ENCODE assay signal across 17 cellular contexts in genomic region chr7:139918488-139918887, GRCh38.
DNase-seq lines count a peak whose midpoint lies in the region; ATAC-seq and TF ChIP-seq lines count a peak whose summit lies in the region.
"Had no signal": no experiment of that assay in that cellular context is flagged by ENCODE, and none has a peak within 500 bp of the region (broad histone marks: within the 10 kb centered on the region; RNA-seq: fewer than 3 reads in every experiment).

No MANE protein-coding gene starts in this region.

- peaks cover 18% of the 10 kb centered on the region for H3K4me1 ChIP-seq in Panc1 (ENCODE audit: control insufficient read depth, insufficient read depth, low read length)
- H3K4me1 ChIP-seq in left lung = peaks cover 15 to 40% of the 10 kb centered on the region in 2 donors
- H3K4me1 ChIP-seq in subcutaneous abdominal adipose tissue (ENCODE audit: control insufficient read depth in 5 of 5, insufficient read depth in 5 of 5, low read length in 5 of 5) = peaks cover 0 to 29% (median 24%) of the 10 kb centered on the region in 5 donors

- H3K4me3 ChIP-seq in Panc1 (ENCODE audit: low read depth in 2 of 2, low read length in 2 of 2) = no peak overlapping the region
- no peak overlapping the region for H3K4me3 ChIP-seq in coronary artery
- H3K4me3 ChIP-seq in left lung = no peak overlapping the region
- H3K4me3 ChIP-seq in subcutaneous abdominal adipose tissue (ENCODE audit: low read depth in 1 of 5, low read length in 5 of 5) = no peak overlapping the region
- H3K4me3 ChIP-seq: BLaER1 treated with 17β-estradiol and CSF1 and Interleukin-3, amounts not matched to agents 10 nM and 100 nM; skin epidermis; tibial nerve had no signal

- no peak for ATAC-seq in Panc1
- ATAC-seq in left lung = peak; percentile 37
- ATAC-seq: activated naive CD8-positive, alpha-beta T cell treated with anti-CD3 and anti-CD28 coated beads, Interleukin-2, amount 50 U/mL, for 24 hours had no signal

- no peak overlapping the region for H3K9ac ChIP-seq in subcutaneous abdominal adipose tissue (ENCODE audit: low read length in 5 of 5)
- H3K9ac ChIP-seq: BLaER1 treated with 17β-estradiol and CSF1 and Interleukin-3, amounts not matched to agents 10 nM and 100 nM had no signal

- H3K36me3 ChIP-seq in Panc1 (ENCODE audit: control insufficient read depth, insufficient read depth, low read length) (no peaks in the 10 kb centered on the region), left lung (peaks cover 0 to 33% of the 10 kb centered on the region in 2 donors), subcutaneous abdominal adipose tissue (ENCODE audit: control insufficient read depth in 5 of 5, insufficient read depth in 5 of 5, low read length in 5 of 5) (no peaks in the 10 kb centered on the region)
- H3K36me3 ChIP-seq: tibial nerve had no signal

- intact Hi-C loops in Panc1 (cut with micrococcal nuclease; ENCODE audit: unreplicated experiment) (no loop called here), left lung (cut with DNase I) (no loop called here)

- in situ Hi-C loops in Panc1 (cut with HindIII; ENCODE audit: low pct_unique_long_range_greater_than_20kb, low sequenced_read_pairs) = no loop called here

- CTCF ChIA-PET in Panc1 (lab: Charles Lee) = no interaction called here

- DNase-seq in Panc1 (ENCODE audit: low read depth, low spot score) = no peak
- DNase-seq in coronary artery (ENCODE audit: low spot score) = no peak
- no peak for DNase-seq in left lung
- DNase-seq in retina = no peak
- no peak for DNase-seq in kidney glomerular epithelial cell (lab: John Stamatoyannopoulos, UW)
- no peak for DNase-seq in NCI-H2171 (lab: John Stamatoyannopoulos, UW)
- no peak for DNase-seq in NCI-H345 (lab: John Stamatoyannopoulos, UW)
- DNase-seq: activated CD8-positive, alpha-beta memory T cell treated with anti-CD3 and anti-CD28 coated beads for 24 hours; activated naive CD8-positive, alpha-beta T cell treated with anti-CD3 and anti-CD28 coated beads, Interleukin-2, amount 50 U/mL, for 24 hours; H9; NCI-H1694; SW 1271 had no signal

- H3K27ac ChIP-seq in Panc1 (ENCODE audit: low read length) (peak overlapping the region; percentile 20; the same call in 1 of the 2 replicates), coronary artery (peak overlapping the region; percentile 33 to 57), left lung (no peak overlapping the region), subcutaneous abdominal adipose tissue (ENCODE audit: low read depth, low read length) (peak overlapping the region; percentile 25)
- H3K27ac ChIP-seq: skin epidermis, tibial nerve, VCaP had no signal

- TF ChIP-seq CTCF in Panc1 (IDR thresholded peaks at IDR 0.05) (no peak), coronary artery (IDR thresholded peaks at IDR 0.05) (no peak), left lung (IDR thresholded peaks at IDR 0.05) (no peak)

- H3K27me3 ChIP-seq in Panc1 (ENCODE audit: control insufficient read depth, insufficient read depth, low read length) (no peaks in the 10 kb centered on the region), left lung (no peaks in the 10 kb centered on the region), subcutaneous abdominal adipose tissue (ENCODE audit: control insufficient read depth in 5 of 5, insufficient read depth in 4 of 5, low read length in 5 of 5) (no peaks in the 10 kb centered on the region)
- H3K27me3 ChIP-seq: BLaER1 treated with 17β-estradiol and CSF1 and Interleukin-3, amounts not matched to agents 10 nM and 100 nM; tibial nerve had no signal

- no TSS peak for BruUV-seq in Panc1 (replicated peaks; lab: Mats Ljungman, UMichigan)

- POLR2A ChIA-PET in Panc1 (lab: Charles Lee) = no interaction called here

- peaks cover 3% of the 10 kb centered on the region; the same call in 1 of the 2 replicates for H3K9me3 ChIP-seq in Panc1 (ENCODE audit: control insufficient read depth, insufficient read depth, low read depth, low read length)
- H3K9me3 ChIP-seq in left lung = no peaks in the 10 kb centered on the region
- H3K9me3 ChIP-seq in subcutaneous abdominal adipose tissue (ENCODE audit: control insufficient read depth in 5 of 5, low read length in 5 of 5) = no peaks in the 10 kb centered on the region
- H3K9me3 ChIP-seq: tibial nerve had no signal

Comparison
In these comparisons a context has a peak if more than half of its experiments do, and no peak if none do; other contexts are left out.
1. H3K27ac ChIP-seq: peak in Panc1 (single experiment), coronary artery (2 of 2) and subcutaneous abdominal adipose tissue (single experiment); none in left lung (0 of 2).